17 cellular contexts compared by ENCODE assay signal in the genomic region with DNA sequence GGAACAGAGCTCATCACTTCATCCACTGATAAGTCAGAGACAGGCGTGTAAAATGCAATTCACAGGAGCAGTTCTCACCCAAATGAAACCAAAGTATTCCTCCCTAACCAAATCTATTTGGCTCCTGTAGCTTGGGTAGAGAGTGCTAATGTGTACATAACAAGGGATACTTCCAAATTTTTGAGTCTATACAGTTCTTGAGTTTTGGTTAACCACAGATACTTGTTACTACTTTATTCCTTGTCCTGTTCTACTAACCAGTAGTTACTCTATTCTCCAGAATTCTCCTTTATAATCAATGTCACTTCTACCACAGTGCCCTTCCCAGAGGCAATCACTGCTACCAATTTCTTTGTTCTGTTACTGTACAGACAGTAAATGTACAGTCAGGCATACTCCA. TPM values are rescaled to one million over a fixed set of nuclear protein-coding genes. Genes with fewer than 3 reads are reported as not detected.
DNase-seq lines count a peak whose midpoint lies in the region; ATAC-seq, FAIRE-seq and TF ChIP-seq lines count a peak whose summit lies in the region.
"Had no signal": no experiment of that assay in that cellular context is flagged by ENCODE, and none has a peak within 500 bp of the region (broad histone marks: within the 10 kb centered on the region; RNA-seq: fewer than 3 reads in every experiment).

No MANE protein-coding gene starts in this region.

- no peak for TF ChIP-seq POLR2A in GM12892 (IDR thresholded peaks at IDR 0.05; ENCODE audit: low read depth, low read length)

- peak overlapping the region in 6 of 8 donors; percentile 52 to 79 (median 68) for H3K4me3 Mint-ChIP-seq in CD4-positive, alpha-beta memory T cell
- peak overlapping the region; percentile 14 for H3K4me3 Mint-ChIP-seq in activated T-helper 2 cell treated with anti-CD3 and anti-CD28 coated beads, Interferon-gamma antibody, Interleukin-2, Interleukin-4, amounts not matched to agents 10 μg/mL and 5 μg/mL and 100 μg/mL, durations not matched to agents 14 hours and 24 hours and 36 hours (ENCODE audit: low read depth)

- H3K9me3 ChIP-seq in CD4-positive, alpha-beta memory T cell (ENCODE audit: control insufficient read depth in 1 of 2, low read length in 2 of 2) = no peaks in the 10 kb centered on the region
- no peaks in the 10 kb centered on the region for H3K9me3 ChIP-seq in neutrophil
- H3K9me3 ChIP-seq: esophagus muscularis mucosa, heart right ventricle, thyroid gland had no signal

- H3K4me1 ChIP-seq in CD4-positive, alpha-beta memory T cell (ENCODE audit: insufficient read depth, low read length) = peaks cover 74% of the 10 kb centered on the region
- peaks cover 73 to 74% of the 10 kb centered on the region in 2 experiments for H3K4me1 ChIP-seq in neutrophil (ENCODE audit: control insufficient read depth in 1 of 2, insufficient read depth in 1 of 2, low read depth in 1 of 2, low read length in 1 of 2)

- no peak for DNase-seq in CD4-positive, alpha-beta memory T cell
- DNase-seq in GM12892 (ENCODE audit: insufficient read length) (no peak), RWPE1 (ENCODE audit: low spot score) (no peak)
- no peak for DNase-seq in activated T-helper 2 cell treated with anti-CD3 and anti-CD28 coated beads, Interferon-gamma antibody, Interleukin-2, Interleukin-4, amounts not matched to agents 10 μg/mL and 5 μg/mL and 100 μg/mL, durations not matched to agents 14 hours and 24 hours and 36 hours (ENCODE audit: low spot score)
- DNase-seq: activated CD8-positive, alpha-beta memory T cell treated with anti-CD3 and anti-CD28 coated beads, Interleukin-2, amount 50 U/mL, for 48 hours; cortex of kidney; GDM1; heart right ventricle; left cardiac atrium; NCI-H2029; NCI-H748 treated with DMSO at 0.1 percent for 48 hours; SHP77; thyroid gland had no signal

- H3K4me1 Mint-ChIP-seq in CD4-positive, alpha-beta memory T cell = peaks cover 63 to 91% (median 77%) of the 10 kb centered on the region in 4 donors
- peaks cover 51% of the 10 kb centered on the region for H3K4me1 Mint-ChIP-seq in activated T-helper 2 cell treated with anti-CD3 and anti-CD28 coated beads, Interferon-gamma antibody, Interleukin-2, Interleukin-4, amounts not matched to agents 10 μg/mL and 5 μg/mL and 100 μg/mL, durations not matched to agents 14 hours and 24 hours and 36 hours (ENCODE audit: low read depth)

- peak overlapping the region in 5 of 7 donors; percentile 3 to 88 (median 66) for H3K27ac Mint-ChIP-seq in CD4-positive, alpha-beta memory T cell
- H3K27ac Mint-ChIP-seq in activated T-helper 2 cell treated with anti-CD3 and anti-CD28 coated beads, Interferon-gamma antibody, Interleukin-2, Interleukin-4, amounts not matched to agents 10 μg/mL and 5 μg/mL and 100 μg/mL, durations not matched to agents 14 hours and 24 hours and 36 hours = peak overlapping the region; percentile 77

- CTCF ChIA-PET in CD4-positive, alpha-beta memory T cell (lab: Charles Lee; ENCODE audit: partially characterized antibody) = interaction anchor here (0.6 to 1.7 kb wide), 4 partner anchors 9 to 266 kb away, joined by 3 to 5 read pairs (median 4); no protein-coding TSS in a partner anchor
- CTCF ChIA-PET in RWPE1 (lab: Yijun Ruan, JAX) = no interaction called here

- H3K36me3 Mint-ChIP-seq in CD4-positive, alpha-beta memory T cell = peaks cover 29 to 50% of the 10 kb centered on the region in 2 donors
- peaks cover 49% of the 10 kb centered on the region for H3K36me3 Mint-ChIP-seq in activated T-helper 2 cell treated with anti-CD3 and anti-CD28 coated beads, Interferon-gamma antibody, Interleukin-2, Interleukin-4, amounts not matched to agents 10 μg/mL and 5 μg/mL and 100 μg/mL, durations not matched to agents 14 hours and 24 hours and 36 hours (ENCODE audit: low read depth)

- peaks cover 20% of the 10 kb centered on the region for H3K36me3 ChIP-seq in CD4-positive, alpha-beta memory T cell (ENCODE audit: insufficient read depth, low read length)
- peaks cover 15% of the 10 kb centered on the region for H3K36me3 ChIP-seq in neutrophil

- FAIRE-seq in GM12892 (lab: Jason Lieb, UNC) = peak; percentile 78

- no peaks in the 10 kb centered on the region for H3K27me3 Mint-ChIP-seq in CD4-positive, alpha-beta memory T cell
- H3K27me3 Mint-ChIP-seq in activated T-helper 2 cell treated with anti-CD3 and anti-CD28 coated beads, Interferon-gamma antibody, Interleukin-2, Interleukin-4, amounts not matched to agents 10 μg/mL and 5 μg/mL and 100 μg/mL, durations not matched to agents 14 hours and 24 hours and 36 hours (ENCODE audit: low read depth) = no peaks in the 10 kb centered on the region

- ATAC-seq in GM18873 (IDR thresholded peaks at IDR 0.05; ENCODE audit: low FRiP score, unreplicated experiment) (no peak), GM21526 (IDR thresholded peaks at IDR 0.05; ENCODE audit: low FRiP score, unreplicated experiment) (no peak)
- ATAC-seq: heart right ventricle, left cardiac atrium had no signal

- intact Hi-C loops in CD4-positive, alpha-beta memory T cell (cut with micrococcal nuclease) = loop anchor here (2.0 kb wide), 1 partner anchor 13 kb away; no protein-coding TSS in a partner anchor
- intact Hi-C loops in activated T-helper 2 cell treated with anti-CD3 and anti-CD28 coated beads, Interferon-gamma antibody, Interleukin-2, Interleukin-4, amounts not matched to agents 10 μg/mL and 5 μg/mL and 100 μg/mL, durations not matched to agents 14 hours and 24 hours and 36 hours (cut with micrococcal nuclease) = no loop called here

- TF ChIP-seq CTCF in neutrophil (IDR thresholded peaks at IDR 0.05) = no peak
- no peak for TF ChIP-seq CTCF in RWPE1 (conservative IDR thresholded peaks at IDR 0.05; ENCODE audit: low read depth)

- no peak overlapping the region for H3K27ac ChIP-seq in CD4-positive, alpha-beta memory T cell (ENCODE audit: low read depth, low read length)
- H3K27ac ChIP-seq in neutrophil (peak overlapping the region; percentile 89), RWPE1 (no peak overlapping the region)
- H3K27ac ChIP-seq: esophagus muscularis mucosa had no signal

- H3K9me3 Mint-ChIP-seq in CD4-positive, alpha-beta memory T cell = peaks cover 0 to 1% (median 0%) of the 10 kb centered on the region in 8 donors
- H3K9me3 Mint-ChIP-seq in activated T-helper 2 cell treated with anti-CD3 and anti-CD28 coated beads, Interferon-gamma antibody, Interleukin-2, Interleukin-4, amounts not matched to agents 10 μg/mL and 5 μg/mL and 100 μg/mL, durations not matched to agents 14 hours and 24 hours and 36 hours = no peaks in the 10 kb centered on the region

- no peaks in the 10 kb centered on the region for H3K27me3 ChIP-seq in CD4-positive, alpha-beta memory T cell (ENCODE audit: insufficient read depth, low read length)
- no peaks in the 10 kb centered on the region for H3K27me3 ChIP-seq in neutrophil
- H3K27me3 ChIP-seq: esophagus muscularis mucosa, heart right ventricle, thyroid gland had no signal

- POLR2A ChIA-PET in CD4-positive, alpha-beta memory T cell (lab: Charles Lee; ENCODE audit: partially characterized antibody) = interaction anchor here (0.6 to 2.5 kb wide), 5 partner anchors 17 to 99 kb away, joined by 3 to 12 read pairs (median 4); a partner anchor contains a TSS
- POLR2A ChIA-PET in RWPE1 (lab: Yijun Ruan, JAX; ENCODE audit: low non-redundant PET) = no interaction called here

- H3K4me3 ChIP-seq in CD4-positive, alpha-beta memory T cell (ENCODE audit: low read length in 2 of 2) = no peak overlapping the region
- peak overlapping the region; percentile 48 to 51 for H3K4me3 ChIP-seq in neutrophil (ENCODE audit: low read depth in 1 of 2, low read length in 1 of 2)
- H3K4me3 ChIP-seq: esophagus muscularis mucosa, thyroid gland had no signal

RNA-seq across cellular contexts. Expression of a gene that starts 57.3 kb away (rescaled TPM):
- 100 to 1,000 TPM; 188 to 192 TPM for total RNA-seq in CD4-positive, alpha-beta memory T cell
- 100 to 1,000 TPM; 136 to 149 TPM for polyA plus RNA-seq in CD4-positive, alpha-beta memory T cell
- polyA plus RNA-seq in GM12892 (2012; ENCODE audit: missing spikeins) = 57.3 TPM
- 65.3 and 68.1 TPM in 2 replicates for total RNA-seq in activated T-helper 2 cell treated with anti-CD3 and anti-CD28 coated beads, Interferon-gamma antibody, Interleukin-2, Interleukin-4, amounts not matched to agents 10 μg/mL and 5 μg/mL and 100 μg/mL, durations not matched to agents 14 hours and 24 hours and 36 hours

Comparison
In these comparisons a context has a peak if more than half of its experiments do, and no peak if none do; other contexts are left out.
1. H3K4me3 ChIP-seq: peak in neutrophil (2 of 2); none in CD4-positive, alpha-beta memory T cell (0 of 2).